ENCODE assay signal across 20 cellular contexts in the genomic region with DNA sequence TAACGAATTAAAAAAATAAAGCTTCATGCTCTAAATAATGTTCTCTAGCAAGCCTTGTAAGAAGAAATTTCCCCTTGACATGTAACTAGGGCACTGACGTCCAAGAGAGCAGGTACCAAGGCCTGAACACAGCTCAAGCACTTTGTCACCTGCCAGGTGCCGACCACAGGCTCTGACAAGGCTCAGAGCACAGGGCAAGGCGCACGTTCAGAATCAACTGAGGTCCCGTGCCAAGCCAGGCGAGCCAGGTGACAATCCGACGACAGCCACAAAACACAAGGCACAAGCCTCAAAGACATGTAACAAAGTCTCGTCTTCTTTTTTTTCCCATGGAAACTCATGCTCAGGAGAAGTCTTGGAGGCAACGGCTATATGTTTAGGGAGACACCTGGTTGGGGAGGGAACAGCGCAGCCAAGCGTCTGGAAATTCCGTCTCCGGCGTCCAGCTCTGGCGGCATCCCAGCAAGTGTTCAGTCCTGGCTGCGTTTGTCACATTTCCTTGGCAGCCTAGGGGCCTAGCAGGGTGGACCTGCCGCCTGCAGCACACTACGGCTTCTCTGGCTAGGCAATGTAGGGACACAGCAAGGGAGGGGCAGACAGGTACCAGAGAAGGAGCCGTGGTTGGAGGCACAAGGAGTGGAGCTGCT.
A peak's percentile ranks its signal among the peaks of the same experiment; 100 is the strongest.
DNase-seq lines count a peak whose midpoint lies in the region; ATAC-seq and TF ChIP-seq lines count a peak whose summit lies in the region.
"Had no signal": no experiment of that assay in that cellular context is flagged by ENCODE, and none has a peak within 500 bp of the region (broad histone marks: within the 10 kb centered on the region; RNA-seq: fewer than 3 reads in every experiment).

No MANE protein-coding gene starts in this region.

- no peaks in the 10 kb centered on the region for H3K9me3 Mint-ChIP-seq in activated CD8-positive, alpha-beta memory T cell treated with anti-CD3 and anti-CD28 coated beads, Interleukin-2, amount 10 ng/mL, durations not matched to agents 7 days and 5 days (ENCODE audit: low read depth)

- no peak for TF ChIP-seq EP300 in upper lobe of left lung (IDR thresholded peaks at IDR 0.05)

- H3K27ac ChIP-seq in upper lobe of left lung (no peak overlapping the region), substantia nigra (ENCODE audit: low read depth, low read length, poor library complexity, severe bottlenecking) (no peak overlapping the region)

- no peaks in the 10 kb centered on the region for H3K27me3 Mint-ChIP-seq in activated CD8-positive, alpha-beta memory T cell treated with anti-CD3 and anti-CD28 coated beads, Interleukin-2, amount 10 ng/mL, durations not matched to agents 7 days and 5 days
- H3K27me3 Mint-ChIP-seq: CD4-positive, alpha-beta memory T cell had no signal

- no peaks in the 10 kb centered on the region for H3K36me3 Mint-ChIP-seq in activated CD8-positive, alpha-beta memory T cell treated with anti-CD3 and anti-CD28 coated beads, Interleukin-2, amount 10 ng/mL, durations not matched to agents 7 days and 5 days

- ATAC-seq in activated CD8-positive, alpha-beta memory T cell treated with anti-CD3 and anti-CD28 coated beads, Interleukin-2, amount 10 ng/mL, durations not matched to agents 7 days and 5 days: no peak
- ATAC-seq in upper lobe of left lung (ENCODE audit: low FRiP score in 2 of 2): peak; percentile 28 to 50
- ATAC-seq: GM12878, HepG2, Panc1 had no signal

- POLR2A ChIA-PET in HEK293T (lab: Yijun Ruan, JAX): no interaction called here

- no peaks in the 10 kb centered on the region for H3K9me3 ChIP-seq in upper lobe of left lung
- H3K9me3 ChIP-seq: SK-N-SH had no signal

- no peak overlapping the region for H3K27ac Mint-ChIP-seq in activated CD8-positive, alpha-beta memory T cell treated with anti-CD3 and anti-CD28 coated beads, Interleukin-2, amount 10 ng/mL, durations not matched to agents 7 days and 5 days

- TF ChIP-seq CTCF in upper lobe of left lung (IDR thresholded peaks at IDR 0.05): no peak

- peak; percentile 38 for DNase-seq in activated CD8-positive, alpha-beta memory T cell treated with anti-CD3 and anti-CD28 coated beads for 24 hours
- no peak for DNase-seq in activated CD8-positive, alpha-beta memory T cell treated with anti-CD3 and anti-CD28 coated beads, Interleukin-2, amount 10 ng/mL, durations not matched to agents 7 days and 5 days
- DNase-seq in HEK293T (ENCODE audit: extremely low spot score): peak; percentile 3
- DNase-seq in mucosa of gallbladder (ENCODE audit: low spot score): peak; percentile 9
- DNase-seq in upper lobe of left lung: peak in 1 of 2 donors; percentile 52
- DNase-seq in NCI-H2227 treated with DMSO at 0.1 percent for 48 hours (lab: John Stamatoyannopoulos, UW): no peak
- DNase-seq in HuH-7 (ENCODE audit: low spot score): no peak
- no peak for DNase-seq in substantia nigra (lab: John Stamatoyannopoulos, UW)
- DNase-seq: 8988T; CD4-positive, alpha-beta memory T cell; DMS79; GOT3; NCI-H1092; NCI-H146; NCI-H524 treated with DMSO at 0.1 percent for 48 hours; SHP77; SK-N-SH had no signal

- no peaks in the 10 kb centered on the region for H3K36me3 ChIP-seq in upper lobe of left lung

- H3K27me3 ChIP-seq in upper lobe of left lung: no peaks in the 10 kb centered on the region

- WGBS in upper lobe of left lung, 2 donors: 80 to 81% methylated on average over 19 to 21 of the region's 21 CpGs

- TF ChIP-seq POLR2A in upper lobe of left lung (IDR thresholded peaks at IDR 0.05): no peak

- H3K4me1 ChIP-seq in upper lobe of left lung: no peaks in the 10 kb centered on the region

- CTCF ChIA-PET in activated CD8-positive, alpha-beta memory T cell treated with anti-CD3 and anti-CD28 coated beads, Interleukin-2, amount 10 ng/mL, durations not matched to agents 7 days and 5 days (lab: Charles Lee): no interaction called here
- CTCF ChIA-PET in HEK293T (lab: Yijun Ruan, JAX): no interaction called here

- H3K4me3 Mint-ChIP-seq in activated CD8-positive, alpha-beta memory T cell treated with anti-CD3 and anti-CD28 coated beads, Interleukin-2, amount 10 ng/mL, durations not matched to agents 7 days and 5 days: no peak overlapping the region
- H3K4me3 Mint-ChIP-seq: CD4-positive, alpha-beta memory T cell had no signal

- no peak overlapping the region for H3K4me3 ChIP-seq in upper lobe of left lung
- H3K4me3 ChIP-seq: GM12878 had no signal

- H3K4me1 Mint-ChIP-seq in activated CD8-positive, alpha-beta memory T cell treated with anti-CD3 and anti-CD28 coated beads, Interleukin-2, amount 10 ng/mL, durations not matched to agents 7 days and 5 days: no peaks in the 10 kb centered on the region
- H3K4me1 Mint-ChIP-seq: CD4-positive, alpha-beta memory T cell had no signal

TF ChIP-seq in HEK293T, 16 proteins besides CTCF, POLR2A, EP300 and RAD21:
- no peak for TF ChIP-seq FOXK2 (IDR thresholded peaks at IDR 0.05)
TF ChIP-seq in HEK293T: peak in this region for 0.

Comparison
In these comparisons a context has a peak if more than half of its experiments do, and no peak if none do; other contexts are left out.
1. DNase-seq: peak in activated CD8-positive, alpha-beta memory T cell treated with anti-CD3 and anti-CD28 coated beads for 24 hours (single experiment), HEK293T (single experiment) and mucosa of gallbladder (single experiment); none in activated CD8-positive, alpha-beta memory T cell treated with anti-CD3 and anti-CD28 coated beads, Interleukin-2, amount 10 ng/mL, durations not matched to agents 7 days and 5 days (single experiment), NCI-H2227 treated with DMSO at 0.1 percent for 48 hours (single experiment), HuH-7 (single experiment) and substantia nigra (0 of 49).